ENCODE assay signal across 27 cellular contexts in genomic region chr11:9056467-9056866, GRCh38. TPM values are rescaled to one million over a fixed set of nuclear protein-coding genes. Genes with fewer than 3 reads are reported as not detected.
"Had no signal": no experiment of that assay in that cellular context is flagged by ENCODE, and none has a peak within 500 bp of the region (broad histone marks: within the 10 kb centered on the region; RNA-seq: fewer than 3 reads in every experiment).

No MANE protein-coding gene starts in this region.

- H3K27ac ChIP-seq: adrenal gland, RWPE1 had no signal

- ATAC-seq: activated CD8-positive, alpha-beta T cell treated with anti-CD3 and anti-CD28 coated beads for 36 hours; activated naive CD4-positive, alpha-beta T cell treated with anti-CD3 and anti-CD28 coated beads, Interleukin-2, amount 50 U/mL, for 72 hours; Panc1; T-cell had no signal

- H3K27me3 Mint-ChIP-seq: activated CD8-positive, alpha-beta T cell treated with anti-CD3 and anti-CD28 coated beads for 36 hours had no signal

- H3K27me3 ChIP-seq: adrenal gland, MG63 had no signal

- H3K4me3 ChIP-seq: adrenal gland, MG63 had no signal

- H3K9me3 ChIP-seq: adrenal gland, MG63 had no signal

- H3K4me3 Mint-ChIP-seq: activated CD8-positive, alpha-beta T cell treated with anti-CD3 and anti-CD28 coated beads for 36 hours; activated T-cell treated with anti-CD3 and anti-CD28 coated beads, Interleukin-2, amount 50 U/mL, for 24 hours; activated T-helper 1 cell treated with anti-CD3 and anti-CD28 coated beads, Interleukin-12 subunit alpha, Interleukin-12 subunit beta, Interleukin-2, Interleukin-4 antibody, amounts not matched to agents 30 ng/mL and 10 ng/mL and 1 ng/mL, durations not matched to agents 14 hours and 24 hours and 36 hours; T-cell had no signal

- H3K27ac Mint-ChIP-seq: activated CD8-positive, alpha-beta T cell treated with anti-CD3 and anti-CD28 coated beads for 36 hours; activated naive CD4-positive, alpha-beta T cell treated with anti-CD3 and anti-CD28 coated beads, Interleukin-2, amount 50 U/mL, for 72 hours; activated T-cell treated with anti-CD3 and anti-CD28 coated beads, Interleukin-2, amount 50 U/mL, for 24 hours; activated T-helper 1 cell treated with anti-CD3 and anti-CD28 coated beads, Interleukin-12 subunit alpha, Interleukin-12 subunit beta, Interleukin-2, Interleukin-4 antibody, amounts not matched to agents 30 ng/mL and 10 ng/mL and 1 ng/mL, durations not matched to agents 14 hours and 24 hours and 36 hours; T-cell had no signal

- H3K36me3 Mint-ChIP-seq: activated naive CD4-positive, alpha-beta T cell treated with anti-CD3 and anti-CD28 coated beads, Interleukin-2, amount 50 U/mL, for 72 hours; T-cell had no signal

- DNase-seq: activated CD4-positive, CD25-positive, alpha-beta regulatory T cell; activated CD8-positive, alpha-beta T cell treated with anti-CD3 and anti-CD28 coated beads for 36 hours; activated effector memory CD4-positive, alpha-beta T cell treated with Interleukin-2 at 50 U/mL for 16 hours; activated naive CD4-positive, alpha-beta T cell treated with Interleukin-2 at 50 U/mL for 16 hours; activated T-cell treated with anti-CD3 and anti-CD28 coated beads, Interleukin-2, amount 50 U/mL, for 24 hours; adrenal gland; anterior cingulate cortex; central memory CD4-positive, alpha-beta T cell; MG63; MV-4-11; NCI-H1417 treated with DMSO at 0.1 percent for 48 hours; NCI-H1694; NCI-H2107; NCI-H2171 treated with DMSO at 0.1 percent for 48 hours; NCI-H226; NCI-H526 treated with DMSO at 0.1 percent for 48 hours; SHP77 treated with DMSO at 0.1 percent for 48 hours; T-cell; T-helper 2 cell; T1000 had no signal

- H3K36me3 ChIP-seq: adrenal gland, MG63 had no signal

- H3K9me3 Mint-ChIP-seq: activated CD8-positive, alpha-beta T cell treated with anti-CD3 and anti-CD28 coated beads for 36 hours; activated naive CD4-positive, alpha-beta T cell treated with anti-CD3 and anti-CD28 coated beads, Interleukin-2, amount 50 U/mL, for 72 hours; activated T-cell treated with anti-CD3 and anti-CD28 coated beads, Interleukin-2, amount 50 U/mL, for 24 hours; activated T-helper 1 cell treated with anti-CD3 and anti-CD28 coated beads, Interleukin-12 subunit alpha, Interleukin-12 subunit beta, Interleukin-2, Interleukin-4 antibody, amounts not matched to agents 30 ng/mL and 10 ng/mL and 1 ng/mL, durations not matched to agents 14 hours and 24 hours and 36 hours; T-cell had no signal

- H3K4me1 ChIP-seq: adrenal gland had no signal

RNA-seq across cellular contexts. Expression of gene SCUBE2, which starts 34.9 kb away (rescaled TPM):
- total RNA-seq: activated CD8-positive, alpha-beta T cell treated with anti-CD3 and anti-CD28 coated beads for 36 hours; activated T-helper 1 cell treated with anti-CD3 and anti-CD28 coated beads, Interleukin-12 subunit alpha, Interleukin-12 subunit beta, Interleukin-2, Interleukin-4 antibody, amounts not matched to agents 30 ng/mL and 10 ng/mL and 1 ng/mL, durations not matched to agents 14 hours and 24 hours and 36 hours; bronchial epithelial cell; NCI-H460; OCI-LY7 had no signal

RNA-seq across cellular contexts. Expression of gene NRIP3, which starts 52.7 kb away (rescaled TPM):
- total RNA-seq: OCI-LY7 had no signal
